10 cellular contexts compared by ENCODE assay signal in the genomic region with DNA sequence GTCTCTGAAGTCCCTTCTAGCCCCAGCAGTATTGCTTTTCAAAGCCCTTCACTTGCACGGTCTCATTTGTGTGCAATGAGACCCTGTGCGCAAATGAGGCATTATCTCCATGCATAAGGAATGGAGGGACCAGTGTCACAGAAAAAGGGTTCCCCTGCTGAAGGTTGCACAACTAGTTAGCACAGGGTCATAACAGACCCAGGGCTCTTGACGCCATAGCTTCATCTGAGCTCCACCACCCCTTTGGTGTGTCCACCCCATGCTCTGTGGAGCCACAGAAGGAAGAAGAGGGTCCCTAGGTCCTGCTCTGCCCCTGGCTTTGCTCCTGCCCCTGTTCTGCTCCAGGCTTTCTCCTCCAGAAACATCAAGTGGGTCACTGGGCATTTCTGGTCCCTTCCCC. TPM values are rescaled to one million over a fixed set of nuclear protein-coding genes. Genes with fewer than 3 reads are reported as not detected.
DNase-seq lines count a peak whose midpoint lies in the region; ATAC-seq and TF ChIP-seq lines count a peak whose summit lies in the region.
"Had no signal": no experiment of that assay in that cellular context is flagged by ENCODE, and none has a peak within 500 bp of the region (broad histone marks: within the 10 kb centered on the region; RNA-seq: fewer than 3 reads in every experiment).

No MANE protein-coding gene starts in this region.

- H3K27ac Mint-ChIP-seq in activated T-cell treated with anti-CD3 and anti-CD28 coated beads, Interleukin-2, amount 50 U/mL, for 72 hours, result peak overlapping the region; percentile 84
- H3K27ac Mint-ChIP-seq in central memory CD8-positive, alpha-beta T cell (ENCODE audit: low read depth), result peak overlapping the region; percentile 94
- H3K27ac Mint-ChIP-seq in stimulated activated naive B cell treated with anti-CD40 and anti-IgM and Interleukin-4, amounts not matched to agents 10 μg/mL and 1 μg/mL and 100 μg/mL, for 72 hours, result peak overlapping the region; percentile 63

- no peaks in the 10 kb centered on the region for H3K27me3 Mint-ChIP-seq in activated T-cell treated with anti-CD3 and anti-CD28 coated beads, Interleukin-2, amount 50 U/mL, for 72 hours (ENCODE audit: low read depth)
- no peaks in the 10 kb centered on the region for H3K27me3 Mint-ChIP-seq in central memory CD8-positive, alpha-beta T cell
- H3K27me3 Mint-ChIP-seq in stimulated activated naive B cell treated with anti-CD40 and anti-IgM and Interleukin-4, amounts not matched to agents 10 μg/mL and 1 μg/mL and 100 μg/mL, for 72 hours, result peaks cover 0 to 5% of the 10 kb centered on the region in 2 donors

- POLR2A ChIA-PET in RWPE1 (lab: Yijun Ruan, JAX; ENCODE audit: low non-redundant PET), result no interaction called here

- peak overlapping the region; percentile 85 for H3K27ac ChIP-seq in RWPE1

- CTCF ChIA-PET in RWPE1 (lab: Yijun Ruan, JAX), result no interaction called here

- peaks cover 58% of the 10 kb centered on the region for H3K4me1 Mint-ChIP-seq in activated T-cell treated with anti-CD3 and anti-CD28 coated beads, Interleukin-2, amount 50 U/mL, for 72 hours (ENCODE audit: low read depth)
- H3K4me1 Mint-ChIP-seq in central memory CD8-positive, alpha-beta T cell, result peaks cover 50% of the 10 kb centered on the region
- H3K4me1 Mint-ChIP-seq in stimulated activated naive B cell treated with anti-CD40 and anti-IgM and Interleukin-4, amounts not matched to agents 10 μg/mL and 1 μg/mL and 100 μg/mL, for 72 hours, result peaks cover 22 to 26% of the 10 kb centered on the region in 2 donors

- no peak for TF ChIP-seq CTCF in RWPE1 (conservative IDR thresholded peaks at IDR 0.05; ENCODE audit: low read depth)

- H3K4me3 Mint-ChIP-seq in activated T-cell treated with anti-CD3 and anti-CD28 coated beads, Interleukin-2, amount 50 U/mL, for 72 hours, result no peak overlapping the region
- no peak overlapping the region for H3K4me3 Mint-ChIP-seq in central memory CD8-positive, alpha-beta T cell
- no peak overlapping the region for H3K4me3 Mint-ChIP-seq in stimulated activated naive B cell treated with anti-CD40 and anti-IgM and Interleukin-4, amounts not matched to agents 10 μg/mL and 1 μg/mL and 100 μg/mL, for 72 hours

- intact Hi-C loops in sciatic nerve (cut with DNase I), result no loop called here

- H3K36me3 Mint-ChIP-seq in activated T-cell treated with anti-CD3 and anti-CD28 coated beads, Interleukin-2, amount 50 U/mL, for 72 hours (ENCODE audit: insufficient read depth in 2 of 2), result peaks cover 18 to 27% of the 10 kb centered on the region in 2 donors
- H3K36me3 Mint-ChIP-seq in central memory CD8-positive, alpha-beta T cell (ENCODE audit: insufficient read depth), result peaks cover 49% of the 10 kb centered on the region
- H3K36me3 Mint-ChIP-seq in stimulated activated naive B cell treated with anti-CD40 and anti-IgM and Interleukin-4, amounts not matched to agents 10 μg/mL and 1 μg/mL and 100 μg/mL, for 72 hours, result peaks cover 27 to 72% of the 10 kb centered on the region in 2 donors

- no peak for ATAC-seq in activated T-cell treated with anti-CD3 and anti-CD28 coated beads, Interleukin-2, amount 50 U/mL, for 72 hours (replicated peaks in 1 of 2)
- no peak for ATAC-seq in central memory CD8-positive, alpha-beta T cell (replicated peaks; ENCODE audit: extremely low read depth, poor library complexity, severe bottlenecking)
- peak in 1 of 2 donors; percentile 7 for ATAC-seq in stimulated activated naive B cell treated with anti-CD40 and anti-IgM and Interleukin-4, amounts not matched to agents 10 μg/mL and 1 μg/mL and 100 μg/mL, for 72 hours (replicated peaks)
- ATAC-seq in GM18517 (IDR thresholded peaks at IDR 0.05; ENCODE audit: unreplicated experiment) (no peak), sciatic nerve (no peak), GM18511 (IDR thresholded peaks at IDR 0.05; ENCODE audit: unreplicated experiment) (no peak)

- DNase-seq in activated T-cell treated with anti-CD3 and anti-CD28 coated beads, Interleukin-2, amount 50 U/mL, for 72 hours, result no peak
- no peak for DNase-seq in activated T-cell treated with anti-CD3 and anti-CD28 coated beads, Interleukin-2, amount 50 U/mL, for 48 hours
- DNase-seq in RWPE1 (ENCODE audit: low spot score) (no peak), sciatic nerve (ENCODE audit: low spot score) (no peak)
- no peak for DNase-seq in central memory CD8-positive, alpha-beta T cell (ENCODE audit: low spot score in 2 of 2)
- no peak for DNase-seq in stimulated activated naive B cell treated with anti-CD40 and anti-IgM and Interleukin-4, amounts not matched to agents 10 μg/mL and 1 μg/mL and 100 μg/mL, for 72 hours
- DNase-seq: SHP77 had no signal

- H3K9me3 Mint-ChIP-seq in activated T-cell treated with anti-CD3 and anti-CD28 coated beads, Interleukin-2, amount 50 U/mL, for 72 hours, result no peaks in the 10 kb centered on the region
- H3K9me3 Mint-ChIP-seq in central memory CD8-positive, alpha-beta T cell, result no peaks in the 10 kb centered on the region
- H3K9me3 Mint-ChIP-seq in stimulated activated naive B cell treated with anti-CD40 and anti-IgM and Interleukin-4, amounts not matched to agents 10 μg/mL and 1 μg/mL and 100 μg/mL, for 72 hours, result no peaks in the 10 kb centered on the region

RNA-seq across cellular contexts. Expression of gene SH2D2A, which starts 12.6 kb away (rescaled TPM):
- total RNA-seq in activated T-cell treated with anti-CD3 and anti-CD28 coated beads, Interleukin-2, amount 50 U/mL, for 72 hours, result 100 to 1,000 TPM; 221 to 246 TPM
- total RNA-seq in sciatic nerve, result 1.6 TPM

RNA-seq across cellular contexts. Expression of gene PRCC, which starts 36.7 kb away (rescaled TPM):
- 10 to 100 TPM; 67.7 to 84.4 TPM for total RNA-seq in activated T-cell treated with anti-CD3 and anti-CD28 coated beads, Interleukin-2, amount 50 U/mL, for 72 hours
- total RNA-seq in sciatic nerve, result 52.8 TPM

RNA-seq across cellular contexts. Expression of gene HDGF, which starts 52.6 kb away (rescaled TPM):
- total RNA-seq in activated T-cell treated with anti-CD3 and anti-CD28 coated beads, Interleukin-2, amount 50 U/mL, for 72 hours, result 100 to 1,000 TPM; 185 to 217 TPM
- total RNA-seq in sciatic nerve, result 112 TPM

RNA-seq across cellular contexts. Expression of gene INSRR, which starts 54.9 kb away (rescaled TPM):
- under 1 TPM; 0.17 to 0.30 TPM for total RNA-seq in activated T-cell treated with anti-CD3 and anti-CD28 coated beads, Interleukin-2, amount 50 U/mL, for 72 hours
- total RNA-seq in sciatic nerve, result 0.40 TPM
- total RNA-seq: G401 had no signal

RNA-seq across cellular contexts. Expression of gene NTRK1, which starts 56.6 kb away (rescaled TPM):
- total RNA-seq in activated T-cell treated with anti-CD3 and anti-CD28 coated beads, Interleukin-2, amount 50 U/mL, for 72 hours, result 10 to 100 TPM; 16.8 to 21.4 TPM
- total RNA-seq in sciatic nerve, result 1.8 TPM

Comparison
In these comparisons a context has a peak if more than half of its experiments do, and no peak if none do; other contexts are left out.
1. RNA of gene SH2D2A, which starts 12.6 kb away (total RNA-seq): 221 to 246 TPM in activated T-cell treated with anti-CD3 and anti-CD28 coated beads, Interleukin-2, amount 50 U/mL, for 72 hours; 1.6 TPM in sciatic nerve (single experiment); every median in the first group is over 10 times any median in the second.
2. Peak in every context shown above with its lines, with median percentiles within 50 percentile points of each other: H3K27ac Mint-ChIP-seq.